In genomic region chr1:52672946-52673345, GRCh38 we compare ENCODE assay signal across 18 cellular contexts. TPM values are rescaled to one million over a fixed set of nuclear protein-coding genes. Genes with fewer than 3 reads are reported as not detected.
A peak's percentile ranks its signal among the peaks of the same experiment; 100 is the strongest.
DNase-seq lines count a peak whose midpoint lies in the region; ATAC-seq, FAIRE-seq and TF ChIP-seq lines count a peak whose summit lies in the region.
"Had no signal": no experiment of that assay in that cellular context is flagged by ENCODE, and none has a peak within 500 bp of the region (broad histone marks: within the 10 kb centered on the region; RNA-seq: fewer than 3 reads in every experiment).

No MANE protein-coding gene starts in this region.

- H3K4me3 Mint-ChIP-seq in activated CD4-positive, alpha-beta T cell treated with anti-CD3 and anti-CD28 coated beads, Interleukin-2, amount 10 ng/mL, durations not matched to agents 7 days and 5 days = no peak overlapping the region
- H3K4me3 Mint-ChIP-seq in activated CD4-positive, alpha-beta T cell treated with anti-CD3 and anti-CD28 coated beads, Interleukin-2, amount 10 ng/mL, durations not matched to agents 24 days and 14 days = no peak overlapping the region
- H3K4me3 Mint-ChIP-seq in activated CD4-positive, alpha-beta memory T cell treated with anti-CD3 and anti-CD28 coated beads for 36 hours = no peak overlapping the region
- H3K4me3 Mint-ChIP-seq: CD8-positive, alpha-beta T cell; naive thymus-derived CD8-positive, alpha-beta T cell had no signal

- no peaks in the 10 kb centered on the region for H3K79me2 ChIP-seq in keratinocyte (ENCODE audit: control insufficient read depth, insufficient read depth, low read length)

- peak overlapping the region; percentile 20 for H3K4me2 ChIP-seq in keratinocyte (ENCODE audit: control insufficient read depth, extremely low read depth, insufficient read depth, low read depth, low read length)

- no peaks in the 10 kb centered on the region for H3K36me3 ChIP-seq in RWPE2 (ENCODE audit: low read depth)
- no peaks in the 10 kb centered on the region for H3K36me3 ChIP-seq in keratinocyte (ENCODE audit: control insufficient read depth in 2 of 2, extremely low read depth in 1 of 2, insufficient read depth in 2 of 2, low read length in 2 of 2)
- no peaks in the 10 kb centered on the region for H3K36me3 ChIP-seq in gastrocnemius medialis

- no peaks in the 10 kb centered on the region for H3K27me3 ChIP-seq in RWPE2 (ENCODE audit: insufficient read depth, poor library complexity, severe bottlenecking)
- H3K27me3 ChIP-seq in keratinocyte (ENCODE audit: control insufficient read depth, extremely low read depth, insufficient read depth, low read length) = no peaks in the 10 kb centered on the region
- H3K27me3 ChIP-seq in gastrocnemius medialis = no peaks in the 10 kb centered on the region

- H3K9ac ChIP-seq in keratinocyte (ENCODE audit: control insufficient read depth, extremely low read depth, insufficient read depth, low read length) = peak overlapping the region; percentile 30

- H3K4me1 ChIP-seq in RWPE2 (ENCODE audit: insufficient read depth, poor library complexity, severe bottlenecking) (peaks cover 30% of the 10 kb centered on the region), keratinocyte (ENCODE audit: control insufficient read depth, extremely low read depth, insufficient read depth, low read length) (peaks cover 38% of the 10 kb centered on the region), gastrocnemius medialis (peaks cover 24 to 68% of the 10 kb centered on the region in 2 donors)

- no peaks in the 10 kb centered on the region for H3K9me3 Mint-ChIP-seq in activated CD4-positive, alpha-beta T cell treated with anti-CD3 and anti-CD28 coated beads, Interleukin-2, amount 10 ng/mL, durations not matched to agents 7 days and 5 days
- no peaks in the 10 kb centered on the region for H3K9me3 Mint-ChIP-seq in activated CD4-positive, alpha-beta T cell treated with anti-CD3 and anti-CD28 coated beads, Interleukin-2, amount 10 ng/mL, durations not matched to agents 24 days and 14 days
- H3K9me3 Mint-ChIP-seq in activated CD4-positive, alpha-beta memory T cell treated with anti-CD3 and anti-CD28 coated beads for 36 hours = no peaks in the 10 kb centered on the region
- H3K9me3 Mint-ChIP-seq: CD8-positive, alpha-beta T cell; naive thymus-derived CD8-positive, alpha-beta T cell had no signal

- no peak for TF ChIP-seq POLR2A in gastrocnemius medialis (IDR thresholded peaks at IDR 0.05)

- POLR2A ChIA-PET in activated CD4-positive, alpha-beta T cell treated with anti-CD3 and anti-CD28 coated beads, Interleukin-2, amount 10 ng/mL, durations not matched to agents 7 days and 5 days (lab: Charles Lee) = no interaction called here
- POLR2A ChIA-PET in activated CD4-positive, alpha-beta memory T cell treated with anti-CD3 and anti-CD28 coated beads for 36 hours (lab: Charles Lee) = no interaction called here

- no peaks in the 10 kb centered on the region for H4K20me1 ChIP-seq in keratinocyte (ENCODE audit: control insufficient read depth, extremely low read depth, insufficient read depth, low read length)

- FAIRE-seq in keratinocyte (lab: Jason Lieb, UNC) = peak; percentile 69

- H3K36me3 Mint-ChIP-seq in activated CD4-positive, alpha-beta T cell treated with anti-CD3 and anti-CD28 coated beads, Interleukin-2, amount 10 ng/mL, durations not matched to agents 7 days and 5 days (ENCODE audit: low read depth) = peaks cover 6% of the 10 kb centered on the region
- peaks cover 2% of the 10 kb centered on the region for H3K36me3 Mint-ChIP-seq in activated CD4-positive, alpha-beta T cell treated with anti-CD3 and anti-CD28 coated beads, Interleukin-2, amount 10 ng/mL, durations not matched to agents 24 days and 14 days (ENCODE audit: low read depth)
- peaks cover 3% of the 10 kb centered on the region for H3K36me3 Mint-ChIP-seq in activated CD4-positive, alpha-beta memory T cell treated with anti-CD3 and anti-CD28 coated beads for 36 hours

- H3K9me3 ChIP-seq in RWPE2 (ENCODE audit: severe bottlenecking) = no peaks in the 10 kb centered on the region
- H3K9me3 ChIP-seq in keratinocyte (ENCODE audit: control insufficient read depth, low read depth, low read length) = no peaks in the 10 kb centered on the region
- H3K9me3 ChIP-seq in gastrocnemius medialis = no peaks in the 10 kb centered on the region

- H3K4me1 Mint-ChIP-seq in activated CD4-positive, alpha-beta T cell treated with anti-CD3 and anti-CD28 coated beads, Interleukin-2, amount 10 ng/mL, durations not matched to agents 7 days and 5 days = peaks cover 16% of the 10 kb centered on the region
- H3K4me1 Mint-ChIP-seq in activated CD4-positive, alpha-beta T cell treated with anti-CD3 and anti-CD28 coated beads, Interleukin-2, amount 10 ng/mL, durations not matched to agents 24 days and 14 days = peaks cover 13% of the 10 kb centered on the region
- peaks cover 9% of the 10 kb centered on the region for H3K4me1 Mint-ChIP-seq in activated CD4-positive, alpha-beta memory T cell treated with anti-CD3 and anti-CD28 coated beads for 36 hours (ENCODE audit: low read depth)

- no peaks in the 10 kb centered on the region for H3K9me1 ChIP-seq in keratinocyte (ENCODE audit: control insufficient read depth, extremely low read depth, insufficient read depth, low read length)

- H3K27ac Mint-ChIP-seq in activated CD4-positive, alpha-beta T cell treated with anti-CD3 and anti-CD28 coated beads, Interleukin-2, amount 10 ng/mL, durations not matched to agents 7 days and 5 days = peak overlapping the region; percentile 28
- H3K27ac Mint-ChIP-seq in activated CD4-positive, alpha-beta T cell treated with anti-CD3 and anti-CD28 coated beads, Interleukin-2, amount 10 ng/mL, durations not matched to agents 24 days and 14 days = no peak overlapping the region
- no peak overlapping the region for H3K27ac Mint-ChIP-seq in activated CD4-positive, alpha-beta memory T cell treated with anti-CD3 and anti-CD28 coated beads for 36 hours
- H3K27ac Mint-ChIP-seq: CD8-positive, alpha-beta T cell had no signal

- H3K27ac ChIP-seq in RWPE2 (ENCODE audit: poor library complexity, severe bottlenecking) (peak overlapping the region; percentile 75), keratinocyte (ENCODE audit: control insufficient read depth, insufficient read depth, low read length) (peak overlapping the region; percentile 29), gastrocnemius medialis (peak overlapping the region; percentile 19 to 90 (median 88))

- no peaks in the 10 kb centered on the region for H3K27me3 Mint-ChIP-seq in activated CD4-positive, alpha-beta T cell treated with anti-CD3 and anti-CD28 coated beads, Interleukin-2, amount 10 ng/mL, durations not matched to agents 7 days and 5 days
- no peaks in the 10 kb centered on the region for H3K27me3 Mint-ChIP-seq in activated CD4-positive, alpha-beta T cell treated with anti-CD3 and anti-CD28 coated beads, Interleukin-2, amount 10 ng/mL, durations not matched to agents 24 days and 14 days
- H3K27me3 Mint-ChIP-seq in activated CD4-positive, alpha-beta memory T cell treated with anti-CD3 and anti-CD28 coated beads for 36 hours = no peaks in the 10 kb centered on the region
- H3K27me3 Mint-ChIP-seq: naive thymus-derived CD8-positive, alpha-beta T cell had no signal

- DNase-seq in activated CD4-positive, alpha-beta T cell treated with anti-CD3 and anti-CD28 coated beads, Interleukin-2, amount 10 ng/mL, durations not matched to agents 7 days and 5 days = no peak
- DNase-seq in activated CD4-positive, alpha-beta T cell treated with anti-CD3 and anti-CD28 coated beads, Interleukin-2, amount 10 ng/mL, durations not matched to agents 24 days and 14 days = no peak
- DNase-seq in RWPE2 (ENCODE audit: low spot score) (no peak), keratinocyte (ENCODE audit: low read depth, low spot score) (no peak), gastrocnemius medialis (peak in 1 of 2 donors; percentile 41), HPDE6-E6E7 (ENCODE audit: extremely low spot score) (no peak)
- DNase-seq in activated CD4-positive, alpha-beta memory T cell treated with anti-CD3 and anti-CD28 coated beads for 36 hours = no peak
- DNase-seq: CD8-positive, alpha-beta T cell; naive thymus-derived CD8-positive, alpha-beta T cell; NCI-H446; SHP77 treated with DMSO at 0.1 percent for 48 hours; stimulated activated naive CD8-positive, alpha-beta T cell treated with anti-CD3 and anti-CD28 coated beads, Interleukin-15, Interleukin-2, amounts not matched to agents 100 U/mL and 50 U/mL, for 24 hours had no signal

- dilution Hi-C loops in keratinocyte (cut with MboI; ENCODE audit: extremely low pct_ligation_motif_present, low sequenced_read_pairs) = no loop called here

- CTCF ChIA-PET in activated CD4-positive, alpha-beta T cell treated with anti-CD3 and anti-CD28 coated beads, Interleukin-2, amount 10 ng/mL, durations not matched to agents 7 days and 5 days (lab: Charles Lee) = interaction anchor here (1.2 kb wide), 1 partner anchor 11 kb away, joined by 4 read pairs; no protein-coding TSS in a partner anchor
- CTCF ChIA-PET in activated CD4-positive, alpha-beta memory T cell treated with anti-CD3 and anti-CD28 coated beads for 36 hours (lab: Charles Lee) = no interaction called here

- intact Hi-C loops in activated CD4-positive, alpha-beta T cell treated with anti-CD3 and anti-CD28 coated beads, Interleukin-2, amount 10 ng/mL, durations not matched to agents 24 days and 14 days (cut with micrococcal nuclease) = no loop called here
- intact Hi-C loops in gastrocnemius medialis (cut with DNase I; ENCODE audit: low total_unique reads) = no loop called here
- intact Hi-C loops in activated CD4-positive, alpha-beta memory T cell treated with anti-CD3 and anti-CD28 coated beads for 36 hours (cut with micrococcal nuclease) = no loop called here

- no peak for TF ChIP-seq CTCF in RWPE2 (IDR thresholded peaks at IDR 0.05; ENCODE audit: poor library complexity, severe bottlenecking)
- no peak for TF ChIP-seq CTCF in keratinocyte (optimal IDR thresholded peaks at IDR 0.05 in 1 of 3, IDR thresholded peaks at IDR 0.05 in 1 of 3, conservative IDR thresholded peaks at IDR 0.05 in 1 of 3; ENCODE audit: extremely low read depth in 1 of 3, insufficient read depth in 2 of 3, low read length in 3 of 3)
- TF ChIP-seq CTCF in gastrocnemius medialis (IDR thresholded peaks at IDR 0.05 in 4 of 5, conservative IDR thresholded peaks at IDR 0.05 in 1 of 5) = no peak

- in situ Hi-C loops in gastrocnemius medialis (cut with MboI; ENCODE audit: low sequenced_read_pairs in 4 of 4) = loop anchor here in 1 of 4 donors (25.0 kb wide), 1 partner anchor 536 kb away; the partner anchor contains the start of gene ZFYVE9

- peak overlapping the region; percentile 83 for H2AFZ ChIP-seq in keratinocyte (ENCODE audit: control insufficient read depth, low read length)

- H3K4me3 ChIP-seq in RWPE2 (ENCODE audit: severe bottlenecking) (no peak overlapping the region), keratinocyte (ENCODE audit: control insufficient read depth in 2 of 3, extremely low read depth in 1 of 3, insufficient read depth in 2 of 3, low read depth in 1 of 3, low read length in 3 of 3) (no peak overlapping the region), gastrocnemius medialis (no peak overlapping the region)

- ATAC-seq in RWPE2 (ENCODE audit: low read depth) (no peak), gastrocnemius medialis (peak in 1 of 2 donors; percentile 8), GM19397 (IDR thresholded peaks at IDR 0.05; ENCODE audit: unreplicated experiment) (no peak)
- ATAC-seq: CD8-positive, alpha-beta T cell; left lobe of liver; naive thymus-derived CD8-positive, alpha-beta T cell; stimulated activated naive CD8-positive, alpha-beta T cell treated with anti-CD3 and anti-CD28 coated beads, Interleukin-15, Interleukin-2, amounts not matched to agents 100 U/mL and 50 U/mL, for 24 hours had no signal

RNA-seq across cellular contexts. Expression of gene COA7, which starts 25.2 kb away (rescaled TPM):
- total RNA-seq in activated CD4-positive, alpha-beta T cell treated with anti-CD3 and anti-CD28 coated beads, Interleukin-2, amount 10 ng/mL, durations not matched to agents 7 days and 5 days = 10 to 100 TPM; 10.8 to 14.6 TPM
- 37.8 and 40.2 TPM in 2 replicates for total RNA-seq in activated CD4-positive, alpha-beta T cell treated with anti-CD3 and anti-CD28 coated beads, Interleukin-2, amount 10 ng/mL, durations not matched to agents 24 days and 14 days
- polyA plus RNA-seq in keratinocyte = 22.6 to 27.4 TPM (median 23.5 TPM) in 3 replicates
- polyA plus RNA-seq in keratinocyte (2011; ENCODE audit: low read depth) = 7.5 TPM
- polyA plus RNA-seq in keratinocyte (2011; cell fraction: cytosol; rRNA removed) = 16.9 and 21.4 TPM in 2 replicates
- polyA plus RNA-seq in keratinocyte (2011; cell fraction: nucleus; rRNA removed) = 17.4 and 18.8 TPM in 2 replicates
- polyA plus RNA-seq in keratinocyte (2012; ENCODE audit: low replicate concordance) = 17.2 and 26.4 TPM in 2 replicates
- polyA minus RNA-seq in keratinocyte = 18.8 to 33.8 TPM (median 33.1 TPM) in 3 replicates
- polyA minus RNA-seq in keratinocyte (2011; cell fraction: cytosol; rRNA and poly(A)+ RNA removed) = 14.4 TPM
- polyA minus RNA-seq in keratinocyte (2011; cell fraction: nucleus; rRNA and poly(A)+ RNA removed) = 6.5 and 13.7 TPM in 2 replicates
- total RNA-seq in gastrocnemius medialis = 10 to 100 TPM; 18.7 to 22.3 (median 20.1) TPM
- 10 to 100 TPM; 17.9 to 18.7 TPM for total RNA-seq in activated CD4-positive, alpha-beta memory T cell treated with anti-CD3 and anti-CD28 coated beads for 36 hours

RNA-seq across cellular contexts. Expression of gene SHISAL2A, which starts 40.0 kb away (rescaled TPM):
- total RNA-seq in activated CD4-positive, alpha-beta T cell treated with anti-CD3 and anti-CD28 coated beads, Interleukin-2, amount 10 ng/mL, durations not matched to agents 7 days and 5 days = 1 to 10 TPM; 8.2 TPM
- 4.8 and 5.0 TPM in 2 replicates for total RNA-seq in activated CD4-positive, alpha-beta T cell treated with anti-CD3 and anti-CD28 coated beads, Interleukin-2, amount 10 ng/mL, durations not matched to agents 24 days and 14 days
- polyA plus RNA-seq in keratinocyte = 0.04 to 0.17 TPM in 2 of 3 replicates, not detected in the other
- not detected for polyA plus RNA-seq in keratinocyte (2011; ENCODE audit: low read depth)
- not detected in 2 replicates for polyA plus RNA-seq in keratinocyte (2011; cell fraction: cytosol; rRNA removed)
- polyA plus RNA-seq in keratinocyte (2011; cell fraction: nucleus; rRNA removed) = 0.33 TPM in 1 of 2 replicates, not detected in the other
- polyA plus RNA-seq in keratinocyte (2012; ENCODE audit: low replicate concordance) = 0.41 TPM in 1 of 2 replicates, not detected in the other
- polyA minus RNA-seq in keratinocyte = 0.19 TPM in 1 of 3 replicates, not detected in the others
- not detected for polyA minus RNA-seq in keratinocyte (2011; cell fraction: cytosol; rRNA and poly(A)+ RNA removed)
- not detected in 2 replicates for polyA minus RNA-seq in keratinocyte (2011; cell fraction: nucleus; rRNA and poly(A)+ RNA removed)
- total RNA-seq in gastrocnemius medialis = under 1 TPM in 2 of 4 donors, not detected in 2; 0.33 to 0.41 TPM
- total RNA-seq in activated CD4-positive, alpha-beta memory T cell treated with anti-CD3 and anti-CD28 coated beads for 36 hours = 10 to 100 TPM in 1 of 2 experiments, 1 to 10 TPM in 1; 9.9 to 11.0 TPM
- total RNA-seq: cerebellum, fibroblast of villous mesenchyme, HT1080, LHCN-M2 had no signal

RNA-seq across cellular contexts. Expression of gene ZYG11B, which starts 53.3 kb away (rescaled TPM):
- total RNA-seq in activated CD4-positive, alpha-beta T cell treated with anti-CD3 and anti-CD28 coated beads, Interleukin-2, amount 10 ng/mL, durations not matched to agents 7 days and 5 days = 10 to 100 TPM; 14.5 to 14.8 TPM
- total RNA-seq in activated CD4-positive, alpha-beta T cell treated with anti-CD3 and anti-CD28 coated beads, Interleukin-2, amount 10 ng/mL, durations not matched to agents 24 days and 14 days = 9.3 and 10.2 TPM in 2 replicates
- 11.9 to 13.9 TPM (median 13.4 TPM) in 3 replicates for polyA plus RNA-seq in keratinocyte
- 2.6 TPM for polyA plus RNA-seq in keratinocyte (2011; ENCODE audit: low read depth)
- polyA plus RNA-seq in keratinocyte (2011; cell fraction: cytosol; rRNA removed) = 6.4 and 13.6 TPM in 2 replicates
- 8.9 and 9.6 TPM in 2 replicates for polyA plus RNA-seq in keratinocyte (2011; cell fraction: nucleus; rRNA removed)
- polyA plus RNA-seq in keratinocyte (2012; ENCODE audit: low replicate concordance) = 5.7 and 6.9 TPM in 2 replicates
- polyA minus RNA-seq in keratinocyte = 12.6 to 40.5 TPM (median 39.1 TPM) in 3 replicates
- polyA minus RNA-seq in keratinocyte (2011; cell fraction: cytosol; rRNA and poly(A)+ RNA removed) = 15.0 TPM
- 14.9 and 32.3 TPM in 2 replicates for polyA minus RNA-seq in keratinocyte (2011; cell fraction: nucleus; rRNA and poly(A)+ RNA removed)
- total RNA-seq in gastrocnemius medialis = 100 to 1,000 TPM; 136 to 248 (median 194) TPM
- total RNA-seq in activated CD4-positive, alpha-beta memory T cell treated with anti-CD3 and anti-CD28 coated beads for 36 hours = 10 to 100 TPM; 14.2 to 14.8 TPM

Comparison
In these comparisons a context has a peak if more than half of its experiments do, and no peak if none do; other contexts are left out.
1. H3K27ac ChIP-seq: peak in every context shown above with its lines; median percentile 88 in gastrocnemius medialis; 75 in RWPE2; 29 in keratinocyte.
2. RNA of gene ZYG11B, which starts 53.3 kb away (total RNA-seq): 136 to 248 TPM in gastrocnemius medialis; 14.2 to 14.8 TPM in activated CD4-positive, alpha-beta memory T cell treated with anti-CD3 and anti-CD28 coated beads for 36 hours, 14.5 to 14.8 TPM in activated CD4-positive, alpha-beta T cell treated with anti-CD3 and anti-CD28 coated beads, Interleukin-2, amount 10 ng/mL, durations not matched to agents 7 days and 5 days and 9.3 to 10.2 TPM in activated CD4-positive, alpha-beta T cell treated with anti-CD3 and anti-CD28 coated beads, Interleukin-2, amount 10 ng/mL, durations not matched to agents 24 days and 14 days; every median in the first group is over 4 times any median in the second.